22 cellular contexts compared by ENCODE assay signal in genomic region chr9:18675973-18676372, GRCh38.
"Had no signal": no experiment of that assay in that cellular context is flagged by ENCODE, and none has a peak within 500 bp of the region (broad histone marks: within the 10 kb centered on the region; RNA-seq: fewer than 3 reads in every experiment).

No MANE protein-coding gene starts in this region.

- H3K36me3 ChIP-seq: esophagus squamous epithelium, gastrocnemius medialis, ovary, right lobe of liver, tibial artery, WERI-Rb-1 had no signal

- H3K27me3 ChIP-seq: esophagus squamous epithelium, gastrocnemius medialis, ovary, right lobe of liver, tibial artery had no signal

- H3K9me3 ChIP-seq: esophagus squamous epithelium, gastrocnemius medialis, ovary, right lobe of liver, tibial artery had no signal

- H3K27ac ChIP-seq: coronary artery, esophagus squamous epithelium, gastrocnemius medialis, ovary, right lobe of liver, skin epidermis, tibial artery, WERI-Rb-1 had no signal

- H3K4me3 ChIP-seq: coronary artery, esophagus squamous epithelium, gastrocnemius medialis, ovary, right lobe of liver, skin epidermis, tibial artery had no signal

- ATAC-seq: activated CD8-positive, alpha-beta memory T cell treated with anti-CD3 and anti-CD28 coated beads, Interleukin-2, amount 10 ng/mL, durations not matched to agents 7 days and 5 days; activated CD8-positive, alpha-beta T cell treated with anti-CD3 and anti-CD28 coated beads for 36 hours; gastrocnemius medialis; left colon; natural killer cell treated with Interleukin-12 subunit alpha and Interleukin-12 subunit beta and Interleukin-15 and Interleukin-18, amount 100 ng/mL, for 72 hours; right lobe of liver; stimulated activated effector memory CD8-positive, alpha-beta T cell treated with anti-CD3 and anti-CD28 coated beads, Interleukin-12 subunit alpha, Interleukin-12 subunit beta, amount 100 ng/mL, for 72 hours; stimulated activated naive CD8-positive, alpha-beta T cell treated with anti-CD3 and anti-CD28 coated beads, Interleukin-15, amount 100 ng/mL, for 72 hours had no signal

- H3K4me1 ChIP-seq: right lobe of liver had no signal

- DNase-seq: activated CD4-positive, alpha-beta T cell treated with anti-CD3 and anti-CD28 coated beads, Interleukin-2, amount 10 ng/mL, durations not matched to agents 7 days and 5 days; activated CD4-positive, CD25-positive, alpha-beta regulatory T cell treated with anti-CD3 and anti-CD28 coated beads, Interleukin-2, amount 50 U/mL, for 72 hours; activated CD8-positive, alpha-beta memory T cell treated with anti-CD3 and anti-CD28 coated beads, Interleukin-2, amount 10 ng/mL, durations not matched to agents 7 days and 5 days; activated CD8-positive, alpha-beta T cell treated with anti-CD3 and anti-CD28 coated beads for 36 hours; activated effector memory CD4-positive, alpha-beta T cell treated with anti-CD3 and anti-CD28 coated beads, Interleukin-2, amount 50 U/mL, for 16 hours; activated naive CD4-positive, alpha-beta T cell treated with anti-CD3 and anti-CD28 coated beads, Interleukin-2, amount 10 ng/mL, durations not matched to agents 7 days and 5 days; activated T-cell treated with anti-CD3 and anti-CD28 coated beads for 4 hours; cerebellar nuclear complex; esophagus squamous epithelium; gastrocnemius medialis; islet precursor cell; left colon; ovary; right lobe of liver; stimulated activated CD4-positive, alpha-beta T cell treated with anti-CD3 and anti-CD28 coated beads, Interleukin-2, amount 100 ng/mL, for 24 hours; stimulated activated naive CD8-positive, alpha-beta T cell treated with anti-CD3 and anti-CD28 coated beads, Interleukin-15, amount 100 ng/mL, for 72 hours; tibial artery; WERI-Rb-1 had no signal
